Comparison of ENCODE assay signal across 1 cellular context in genomic region chr22:26404851-26405357, GRCh38.
TF ChIP-seq lines count a peak whose summit lies in the region.

No MANE protein-coding gene starts in this region.

TF ChIP-seq in K562, 482 proteins besides CTCF, POLR2A, EP300 and RAD21 (continued from another document and continues in another):
- TF ChIP-seq ZBTB40 (IDR thresholded peaks at IDR 0.05) (no peak), ZBTB40 (CRISPR knock-in tag; IDR thresholded peaks at IDR 0.05) (no peak), PATZ1 (CRISPR knock-in tag; IDR thresholded peaks at IDR 0.05; ENCODE audit: borderline replicate concordance) (no peak), ZNF217 (CRISPR knock-in tag; IDR thresholded peaks at IDR 0.05) (no peak), REST (CRISPR knock-in tag; IDR thresholded peaks at IDR 0.05; ENCODE audit: low read depth) (no peak), FOS (IDR thresholded peaks at IDR 0.05; ENCODE audit: extremely low read depth, insufficient read length) (no peak), PHF8 (IDR thresholded peaks at IDR 0.05; ENCODE audit: borderline replicate concordance, low read length) (no peak), JUND (IDR thresholded peaks at IDR 0.05; ENCODE audit: borderline replicate concordance, low read depth, low read length) (peak; percentile 67), JUND (tag; IDR thresholded peaks at IDR 0.05; ENCODE audit: borderline replicate concordance, low read depth, low read length) (peak; percentile 69; the same call in 2 of the 3 replicates), SMARCB1 (IDR thresholded peaks at IDR 0.05; ENCODE audit: insufficient read length, low read depth) (no peak), L3MBTL2 (IDR thresholded peaks at IDR 0.05) (peak; percentile 50), SMARCA4 (IDR thresholded peaks at IDR 0.05) (peak; percentile 99), FOXP4 (CRISPR knock-in tag; IDR thresholded peaks at IDR 0.05; ENCODE audit: borderline replicate concordance) (peak; percentile 99), ZBTB11 (CRISPR knock-in tag; IDR thresholded peaks at IDR 0.05) (0 out of 6 replicates have a peak, but pooled peaks of 1 of the 3 experiments have one; percentile 52), SMAD4 (CRISPR knock-in tag; conservative IDR thresholded peaks at IDR 0.05) (no peak; the same call in 1 of the 2 replicates), SMARCA5 (IDR thresholded peaks at IDR 0.05) (no peak), CBFA2T3 (IDR thresholded peaks at IDR 0.05) (peak; percentile 92), ATF7 (IDR thresholded peaks at IDR 0.05) (peak; percentile 74), ZEB2 (IDR thresholded peaks at IDR 0.05) (0 out of 2 replicates have a peak, but pooled peaks have one; percentile 34), TRIM24 (IDR thresholded peaks at IDR 0.05) (peak; percentile 55 to 86; a peak in 3 of 4 replicates), HES1 (IDR thresholded peaks at IDR 0.05; ENCODE audit: low read depth) (peak; percentile 73; the same call in 1 of the 2 replicates), PTRF (tag; IDR thresholded peaks at IDR 0.05) (no peak), PRMT5 (CRISPR knock-in tag; IDR thresholded peaks at IDR 0.05) (no peak), MLX (CRISPR knock-in tag; conservative IDR thresholded peaks at IDR 0.05) (no peak), NCOR1 (IDR thresholded peaks at IDR 0.05) (peak; percentile 87), CREB3 (tag; conservative IDR thresholded peaks at IDR 0.05; ENCODE audit: low read depth) (no peak), ZNF445 (CRISPR knock-in tag; IDR thresholded peaks at IDR 0.05; ENCODE audit: low read depth) (no peak), TAL1 (IDR thresholded peaks at IDR 0.05) (peak; percentile 90), ELF4 (CRISPR knock-in tag; IDR thresholded peaks at IDR 0.05) (0 out of 2 replicates have a peak, but pooled peaks have one; percentile 7), ZNF239 (CRISPR knock-in tag; IDR thresholded peaks at IDR 0.05) (0 out of 2 replicates have a peak, but pooled peaks have one; percentile 15), ARID3B (CRISPR knock-in tag; IDR thresholded peaks at IDR 0.05; ENCODE audit: borderline replicate concordance) (no peak), ZNF224 (CRISPR knock-in tag; IDR thresholded peaks at IDR 0.05) (no peak), NFIX (CRISPR knock-in tag; IDR thresholded peaks at IDR 0.05; ENCODE audit: low read depth) (no peak)
